ENCODE assay signal across 2 cellular contexts in genomic region chr16:29911676-29912010, GRCh38.
A peak's percentile ranks its signal among the peaks of the same experiment; 100 is the strongest.
TF ChIP-seq lines count a peak whose summit lies in the region.

No MANE protein-coding gene starts in this region.

TF ChIP-seq in HCT116, 20 proteins besides CTCF, POLR2A, EP300 and RAD21:
- TF ChIP-seq YY1 (IDR thresholded peaks at IDR 0.05; ENCODE audit: extremely low read depth, insufficient replicate concordance, low read depth, low read length) (no peak), CBX3 (IDR thresholded peaks at IDR 0.05; ENCODE audit: low read depth) (no peak)
TF ChIP-seq in HCT116: peak in this region for 0.

TF ChIP-seq in K562, 482 proteins besides CTCF, POLR2A, EP300 and RAD21:
- peak; percentile 9; the same call in 1 of the 2 replicates for TF ChIP-seq ZNF263 (CRISPR knock-in tag; IDR thresholded peaks at IDR 0.05; ENCODE audit: borderline replicate concordance)
- no peak for TF ChIP-seq HDAC1 (IDR thresholded peaks at IDR 0.05)
- TF ChIP-seq POLR2G (IDR thresholded peaks at IDR 0.05; ENCODE audit: low read depth, low read length), result peak; percentile 39; the same call in 1 of the 2 replicates
